ENCODE assay signal across 1 cellular context in genomic region chr3:13263770-13264467, GRCh38.
TF ChIP-seq lines count a peak whose summit lies in the region.

No MANE protein-coding gene starts in this region.

TF ChIP-seq in HepG2, 621 proteins besides CTCF, POLR2A, EP300 and RAD21 (continued from another document and continues in another):
- TF ChIP-seq ZNF276 (CRISPR knock-in tag; IDR thresholded peaks at IDR 0.05; ENCODE audit: low read depth): no peak
- TF ChIP-seq KAT2B (IDR thresholded peaks at IDR 0.05; ENCODE audit: borderline replicate concordance, low read depth, low read length): no peak
- TF ChIP-seq ATF6 (CRISPR knock-in tag; conservative IDR thresholded peaks at IDR 0.05): no peak
- no peak for TF ChIP-seq ZNF414 (CRISPR knock-in tag; IDR thresholded peaks at IDR 0.05)
- no peak for TF ChIP-seq ZNF639 (CRISPR knock-in tag; conservative IDR thresholded peaks at IDR 0.05)
- peak; percentile 47; the same call in 1 of the 2 replicates for TF ChIP-seq KMT2A (CRISPR knock-in tag; IDR thresholded peaks at IDR 0.05)
- TF ChIP-seq ZNF564 (CRISPR knock-in tag; IDR thresholded peaks at IDR 0.05): peak; percentile 49; the same call in 1 of the 2 replicates
- no peak for TF ChIP-seq NFATC3 (CRISPR knock-in tag; IDR thresholded peaks at IDR 0.05)
- peak; percentile 31; the same call in 1 of the 2 replicates for TF ChIP-seq NR2F6 (IDR thresholded peaks at IDR 0.05)
- TF ChIP-seq NR2F6 (CRISPR knock-in tag; IDR thresholded peaks at IDR 0.05): peak; percentile 80
- peak; percentile 81 for TF ChIP-seq XRCC5 (optimal IDR thresholded peaks at IDR 0.05; ENCODE audit: low read length)
- peak; percentile 35; the same call in 1 of the 2 replicates for TF ChIP-seq MIER3 (CRISPR knock-in tag; IDR thresholded peaks at IDR 0.05; ENCODE audit: borderline replicate concordance)
- TF ChIP-seq ZBTB10 (CRISPR knock-in tag; IDR thresholded peaks at IDR 0.05; ENCODE audit: borderline replicate concordance): 0 out of 2 replicates have a peak, but pooled peaks have one; percentile 32
- 0 out of 2 replicates have a peak, but pooled peaks have one; percentile 15 for TF ChIP-seq REPIN1 (CRISPR knock-in tag; IDR thresholded peaks at IDR 0.05; ENCODE audit: borderline replicate concordance, low read depth)
- peak in 1 of 2 experiments; percentile 50; a peak in 1 of 4 replicates for TF ChIP-seq ATF4 (CRISPR knock-in tag; IDR thresholded peaks at IDR 0.05)
- 0 out of 2 replicates have a peak, but pooled peaks have one; percentile 43 for TF ChIP-seq RELA (CRISPR knock-in tag; IDR thresholded peaks at IDR 0.05)
- no peak for TF ChIP-seq SNRNP70 (IDR thresholded peaks at IDR 0.05; ENCODE audit: low read depth, low read length)
- no peak for TF ChIP-seq ZNF513 (CRISPR knock-in tag; conservative IDR thresholded peaks at IDR 0.05)
- TF ChIP-seq HNRNPL (IDR thresholded peaks at IDR 0.05; ENCODE audit: low read depth, low read length): peak; percentile 64
- no peak for TF ChIP-seq ZNF710 (CRISPR knock-in tag; IDR thresholded peaks at IDR 0.05; ENCODE audit: borderline replicate concordance)
- TF ChIP-seq ZFP36 (IDR thresholded peaks at IDR 0.05; ENCODE audit: borderline replicate concordance, low read depth, low read length, partially characterized antibody): no peak
- no peak for TF ChIP-seq BATF2 (CRISPR knock-in tag; IDR thresholded peaks at IDR 0.05)
- TF ChIP-seq TIGD3 (CRISPR knock-in tag; IDR thresholded peaks at IDR 0.05; ENCODE audit: borderline replicate concordance): peak; percentile 22; the same call in 1 of the 2 replicates
- no peak for TF ChIP-seq DDIT3 (CRISPR knock-in tag; IDR thresholded peaks at IDR 0.05)
- TF ChIP-seq TARDBP (CRISPR knock-in tag; IDR thresholded peaks at IDR 0.05): no peak
- TF ChIP-seq CEBPG (CRISPR knock-in tag; IDR thresholded peaks at IDR 0.05): peak; percentile 48; the same call in 1 of the 2 replicates
- peak; percentile 68 for TF ChIP-seq SPEN (CRISPR knock-in tag; IDR thresholded peaks at IDR 0.05; ENCODE audit: low read depth)
- no peak for TF ChIP-seq TBP (CRISPR knock-in tag; IDR thresholded peaks at IDR 0.05)
- no peak for TF ChIP-seq ZNF121 (CRISPR knock-in tag; IDR thresholded peaks at IDR 0.05)
- TF ChIP-seq ZBTB43 (CRISPR knock-in tag; conservative IDR thresholded peaks at IDR 0.05): peak; percentile 76
- peak; percentile 99 for TF ChIP-seq MEF2D (CRISPR knock-in tag; IDR thresholded peaks at IDR 0.05)
- no peak for TF ChIP-seq TCF7L2 (IDR thresholded peaks at IDR 0.05; ENCODE audit: low read depth, low read length)
- no peak for TF ChIP-seq ZNF446 (CRISPR knock-in tag; IDR thresholded peaks at IDR 0.05)
- TF ChIP-seq ZNF431 (CRISPR knock-in tag; IDR thresholded peaks at IDR 0.05; ENCODE audit: borderline replicate concordance, low read depth): peak; percentile 88; the same call in 1 of the 2 replicates
- TF ChIP-seq ZFP1 (CRISPR knock-in tag; IDR thresholded peaks at IDR 0.05): 0 out of 2 replicates have a peak, but pooled peaks have one; percentile 53
- no peak for TF ChIP-seq HCFC1 (IDR thresholded peaks at IDR 0.05; ENCODE audit: low read depth, low read length)
- no peak for TF ChIP-seq FOXA1 (IDR thresholded peaks at IDR 0.05)
- 0 out of 2 replicates have a peak, but pooled peaks have one; percentile 1 for TF ChIP-seq FOXA1 (CRISPR knock-in tag; IDR thresholded peaks at IDR 0.05)
- TF ChIP-seq DMAP1 (CRISPR knock-in tag; IDR thresholded peaks at IDR 0.05): no peak; the same call in 1 of the 2 replicates
- TF ChIP-seq HNRNPLL (IDR thresholded peaks at IDR 0.05; ENCODE audit: low read depth, low read length, poor library complexity, severe bottlenecking): peak; percentile 43
- TF ChIP-seq THAP8 (CRISPR knock-in tag; IDR thresholded peaks at IDR 0.05; ENCODE audit: borderline replicate concordance): no peak
- peak; percentile 62 for TF ChIP-seq IRF2 (CRISPR knock-in tag; IDR thresholded peaks at IDR 0.05)
- peak; percentile 50 for TF ChIP-seq SOX5 (CRISPR knock-in tag; IDR thresholded peaks at IDR 0.05; ENCODE audit: borderline replicate concordance)
- no peak for TF ChIP-seq ZNF101 (CRISPR knock-in tag; IDR thresholded peaks at IDR 0.05; ENCODE audit: borderline replicate concordance, low read depth)
